In genomic region chr22:19730662-19731360, GRCh38 we compare ENCODE assay signal across 7 cellular contexts. TPM values are rescaled to one million over a fixed set of nuclear protein-coding genes. Genes with fewer than 3 reads are reported as not detected.
DNase-seq lines count a peak whose midpoint lies in the region; ATAC-seq, FAIRE-seq and TF ChIP-seq lines count a peak whose summit lies in the region.

No MANE protein-coding gene starts in this region.

- H3K9me3 ChIP-seq in adrenal gland (replicated peaks in 1 of 3) = no peaks in the 10 kb centered on the region
- no peaks in the 10 kb centered on the region for H3K9me3 ChIP-seq in left ventricle myocardium inferior (replicated peaks)
- no peaks in the 10 kb centered on the region for H3K9me3 ChIP-seq in psoas muscle
- H3K9me3 ChIP-seq in upper lobe of right lung = no peaks in the 10 kb centered on the region

- H3K27ac ChIP-seq in adrenal gland (no peak overlapping the region), left ventricle myocardium inferior (replicated peaks) (no peak overlapping the region), psoas muscle (no peak overlapping the region), upper lobe of right lung (no peak overlapping the region)

- peak overlapping the region in 2 of 4 donors; percentile 16 to 24 for H3K4me3 ChIP-seq in adrenal gland
- H3K4me3 ChIP-seq in left ventricle myocardium inferior = peak overlapping the region; percentile 60
- H3K4me3 ChIP-seq in psoas muscle = peak overlapping the region; percentile 57
- H3K4me3 ChIP-seq in upper lobe of right lung = peak overlapping the region; percentile 33

- peak; percentile 93 to 97 (median 96) for TF ChIP-seq CTCF in adrenal gland (IDR thresholded peaks at IDR 0.05)
- peak; percentile 97 for TF ChIP-seq CTCF in left ventricle myocardium inferior (IDR thresholded peaks at IDR 0.05; ENCODE audit: borderline replicate concordance)
- TF ChIP-seq CTCF in psoas muscle (IDR thresholded peaks at IDR 0.05) = peak; percentile 95
- TF ChIP-seq CTCF in upper lobe of right lung (IDR thresholded peaks at IDR 0.05) = peak; percentile 93

- H3K27me3 ChIP-seq in adrenal gland (no peaks in the 10 kb centered on the region), left ventricle myocardium inferior (ENCODE audit: low read depth) (peaks cover 10% of the 10 kb centered on the region), psoas muscle (ENCODE audit: insufficient read depth in 3 of 3, low read length in 2 of 3) (no peaks in the 10 kb centered on the region), upper lobe of right lung (no peaks in the 10 kb centered on the region)

- FAIRE-seq in GM12891 (lab: Jason Lieb, UNC) = peak; percentile 93

- H3K36me3 ChIP-seq in adrenal gland (replicated peaks in 1 of 2) (no peaks in the 10 kb centered on the region), left ventricle myocardium inferior (no peaks in the 10 kb centered on the region), psoas muscle (ENCODE audit: insufficient read depth in 1 of 2, low read depth in 1 of 2) (no peaks in the 10 kb centered on the region), upper lobe of right lung (no peaks in the 10 kb centered on the region)

- H3K4me1 ChIP-seq in adrenal gland (replicated peaks in 1 of 2) (peaks cover 3 to 5% of the 10 kb centered on the region in 2 donors), left ventricle myocardium inferior (peaks cover 9% of the 10 kb centered on the region), psoas muscle (no peaks in the 10 kb centered on the region), upper lobe of right lung (peaks cover 3% of the 10 kb centered on the region)

- DNase-seq in GM12891 (ENCODE audit: insufficient read length, low spot score) (peak; percentile 96), NAMALWA (ENCODE audit: low spot score) (peak; percentile 83), T-helper 1 cell (peak; percentile 66 to 86 (median 68)), adrenal gland (peak; percentile 74 to 87 (median 84)), left ventricle myocardium inferior (peak; percentile 86), psoas muscle (peak; percentile 87 to 93), upper lobe of right lung (peak; percentile 91)

- TF ChIP-seq POLR2A in GM12891 (IDR thresholded peaks at IDR 0.05; ENCODE audit: low read depth, low read length) = no peak
- no peak for TF ChIP-seq POLR2A in adrenal gland (IDR thresholded peaks at IDR 0.05)

- 0 to 10% (median 3%) methylated on average over 9 to 48 of the region's 48 CpGs for WGBS in adrenal gland, 4 donors
- WGBS in psoas muscle, 3 donors = 5 to 8% (median 6%) methylated on average over 37 to 48 of the region's 48 CpGs

- intact Hi-C loops in adrenal gland (cut with DNase I) = loop anchor here in 1 of 2 donors (5.0 kb wide), 1 partner anchor 181 kb away; no protein-coding TSS in a partner anchor
- intact Hi-C loops in left ventricle myocardium inferior (cut with micrococcal nuclease) = loop anchor here (5.0 kb wide), 1 partner anchor 181 kb away; no protein-coding TSS in a partner anchor
- intact Hi-C loops in psoas muscle (cut with DNase I) = loop anchor here (1.0 to 5.0 kb wide), 2 partner anchors 121 to 179 kb away; partner anchors contain the start of genes GNB1L (in 1 of the 2) and RTL10 (in 1 of the 2)
- intact Hi-C loops in upper lobe of right lung (cut with DNase I) = loop anchor here (5.0 kb wide), 1 partner anchor 181 kb away; no protein-coding TSS in a partner anchor

- peak; percentile 89 to 97 (median 91) for ATAC-seq in psoas muscle
- peak; percentile 90 for ATAC-seq in upper lobe of right lung

TF ChIP-seq in GM12891, 5 proteins besides CTCF, POLR2A, EP300 and RAD21:
- no peak for TF ChIP-seq POLR2AphosphoS5 (IDR thresholded peaks at IDR 0.05; ENCODE audit: low read depth, low read length)
- no peak for TF ChIP-seq PAX5 (IDR thresholded peaks at IDR 0.05; ENCODE audit: insufficient read depth, low read length, severe bottlenecking)
- no peak for TF ChIP-seq SPI1 (IDR thresholded peaks at IDR 0.05; ENCODE audit: low read depth, low read length)
- TF ChIP-seq POU2F2 (IDR thresholded peaks at IDR 0.05; ENCODE audit: low read depth, low read length) = no peak
- TF ChIP-seq TAF1 (IDR thresholded peaks at IDR 0.05; ENCODE audit: low read depth, low read length) = no peak

RNA-seq across cellular contexts. Expression of gene GP1BB, which starts 7.5 kb away (rescaled TPM):
- not detected for polyA plus RNA-seq in GM12891 (2012; ENCODE audit: low read depth, missing spikeins)
- total RNA-seq in adrenal gland (1 to 10 TPM in 6 of 8 donors, under 1 TPM in 1, not detected in 1; 0.42 to 6.6 (median 4.1) TPM), left ventricle myocardium inferior (not detected), psoas muscle (1 to 10 TPM in 1 of 4 donors, not detected in 3; 1.8 TPM), upper lobe of right lung (1.3 TPM)
- polyA plus RNA-seq in adrenal gland (10 to 100 TPM in 2 of 3 donors, not detected in 1; 12.4 to 29.8 TPM), psoas muscle (under 1 TPM; 0.14 to 0.63 (median 0.53) TPM)

RNA-seq across cellular contexts. Expression of gene SEPTIN5, which starts 16.5 kb away (rescaled TPM):
- polyA plus RNA-seq in GM12891 (2012; ENCODE audit: low read depth, missing spikeins) = 0.74 TPM
- total RNA-seq in adrenal gland (10 to 100 TPM in 5 of 8 donors, 1 to 10 TPM in 3; 3.7 to 67.7 (median 12.4) TPM), left ventricle myocardium inferior (141 TPM), psoas muscle (10 to 100 TPM in 1 of 4 donors, 1 to 10 TPM in 3; 6.0 to 10.9 (median 8.3) TPM), upper lobe of right lung (11.5 TPM)
- polyA plus RNA-seq in adrenal gland (10 to 100 TPM; 10.7 to 73.4 (median 18.8) TPM), psoas muscle (1 to 10 TPM; 3.7 to 7.0 (median 4.8) TPM)

RNA-seq across cellular contexts. Expression of gene TBX1, which starts 29.8 kb away (rescaled TPM):
- not detected for polyA plus RNA-seq in GM12891 (2012; ENCODE audit: low read depth, missing spikeins)
- total RNA-seq in adrenal gland (10 to 100 TPM in 1 of 8 donors, 1 to 10 TPM in 3, under 1 TPM in 2, not detected in 2; 0.72 to 10.1 (median 1.5) TPM), left ventricle myocardium inferior (8.0 TPM), psoas muscle (100 to 1,000 TPM in 2 of 4 donors, 10 to 100 TPM in 2; 76.0 to 112 (median 91.8) TPM), upper lobe of right lung (15.4 TPM)
- polyA plus RNA-seq in adrenal gland (1 to 10 TPM in 1 of 3 donors, under 1 TPM in 1, not detected in 1; 0.80 to 2.0 TPM), psoas muscle (10 to 100 TPM; 18.2 to 80.8 (median 63.8) TPM)
